10 cellular contexts compared by ENCODE assay signal in genomic region chr2:174561283-174562275, GRCh38. TPM values are rescaled to one million over a fixed set of nuclear protein-coding genes. Genes with fewer than 3 reads are reported as not detected.
A peak's percentile ranks its signal among the peaks of the same experiment; 100 is the strongest.
DNase-seq lines count a peak whose midpoint lies in the region; ATAC-seq and TF ChIP-seq lines count a peak whose summit lies in the region.
"Had no signal": no experiment of that assay in that cellular context is flagged by ENCODE, and none has a peak within 500 bp of the region (broad histone marks: within the 10 kb centered on the region; RNA-seq: fewer than 3 reads in every experiment).

No MANE protein-coding gene starts in this region.

- no peak for ATAC-seq in naive B cell (ENCODE audit: low read depth in 2 of 2)

- H3K9me3 ChIP-seq in SJCRH30 (replicated peaks), result no peaks in the 10 kb centered on the region

- H3K4me3 Mint-ChIP-seq in naive B cell, result no peak overlapping the region

- no peaks in the 10 kb centered on the region for H3K4me1 ChIP-seq in SJCRH30

- no peaks in the 10 kb centered on the region for H3K36me3 ChIP-seq in SJCRH30

- peak overlapping the region in 4 of 6 donors; percentile 17 to 78 (median 70) for H3K27ac Mint-ChIP-seq in naive B cell

- no peaks in the 10 kb centered on the region for H3K27me3 ChIP-seq in SJCRH30

- no peaks in the 10 kb centered on the region for H3K9me3 Mint-ChIP-seq in naive B cell

- peaks cover 0 to 5% (median 0%) of the 10 kb centered on the region in 3 donors for H3K4me1 Mint-ChIP-seq in naive B cell

- no peak overlapping the region for H3K27ac ChIP-seq in SJCRH30

- DNase-seq in AG08396 (ENCODE audit: low spot score), result peak; percentile 63
- peak; percentile 78 for DNase-seq in NCI-H2029 (lab: John Stamatoyannopoulos, UW)
- DNase-seq in epithelial cell of proximal tubule (ENCODE audit: low read depth), result peak; percentile 18
- DNase-seq in naive B cell, result no peak
- no peak for DNase-seq in germinal center (ENCODE audit: low spot score)
- no peak for DNase-seq in mesenteric fat pad (ENCODE audit: low spot score)
- DNase-seq in SJCRH30, result no peak
- no peak for DNase-seq in SIG-M5 (lab: John Stamatoyannopoulos, UW)
- DNase-seq: GF-D8; stimulated activated CD4-positive, alpha-beta T cell treated with anti-CD3 and anti-CD28 coated beads, Interleukin-2, amount 100 ng/mL, for 24 hours had no signal

- H3K27me3 Mint-ChIP-seq in naive B cell, result no peaks in the 10 kb centered on the region

- peaks cover 0 to 12% of the 10 kb centered on the region in 2 donors for H3K36me3 Mint-ChIP-seq in naive B cell

- H3K4me3 ChIP-seq in epithelial cell of proximal tubule (ENCODE audit: low read depth, low read length) (no peak overlapping the region), SJCRH30 (no peak overlapping the region)

- no peak for TF ChIP-seq CTCF in epithelial cell of proximal tubule (conservative IDR thresholded peaks at IDR 0.05; ENCODE audit: low read depth, low read length)

RNA-seq across cellular contexts. Expression of gene WIPF1, which starts 36.0 kb away (rescaled TPM):
- 7.6 and 8.4 TPM in 2 replicates for total RNA-seq in epithelial cell of proximal tubule
- polyA plus RNA-seq in naive B cell (ENCODE audit: low read depth in 6 of 6), result 100 to 1,000 TPM in 1 of 6 donors, 10 to 100 TPM in 5; 67.8 to 119 (median 95.5) TPM
- 84.0 TPM for total RNA-seq in mesenteric fat pad
- 14.8 and 18.8 TPM in 2 replicates for total RNA-seq in SJCRH30 (2014; rRNA removed; shearing (Covaris generic))

Comparison
In these comparisons a context has a peak if more than half of its experiments do, and no peak if none do; other contexts are left out.
1. DNase-seq: peak in AG08396 (single experiment), NCI-H2029 (single experiment) and epithelial cell of proximal tubule (single experiment); none in naive B cell (single experiment), germinal center (single experiment), mesenteric fat pad (single experiment), SJCRH30 (0 of 2) and SIG-M5 (single experiment).